8 cellular contexts compared by ENCODE assay signal in the genomic region with DNA sequence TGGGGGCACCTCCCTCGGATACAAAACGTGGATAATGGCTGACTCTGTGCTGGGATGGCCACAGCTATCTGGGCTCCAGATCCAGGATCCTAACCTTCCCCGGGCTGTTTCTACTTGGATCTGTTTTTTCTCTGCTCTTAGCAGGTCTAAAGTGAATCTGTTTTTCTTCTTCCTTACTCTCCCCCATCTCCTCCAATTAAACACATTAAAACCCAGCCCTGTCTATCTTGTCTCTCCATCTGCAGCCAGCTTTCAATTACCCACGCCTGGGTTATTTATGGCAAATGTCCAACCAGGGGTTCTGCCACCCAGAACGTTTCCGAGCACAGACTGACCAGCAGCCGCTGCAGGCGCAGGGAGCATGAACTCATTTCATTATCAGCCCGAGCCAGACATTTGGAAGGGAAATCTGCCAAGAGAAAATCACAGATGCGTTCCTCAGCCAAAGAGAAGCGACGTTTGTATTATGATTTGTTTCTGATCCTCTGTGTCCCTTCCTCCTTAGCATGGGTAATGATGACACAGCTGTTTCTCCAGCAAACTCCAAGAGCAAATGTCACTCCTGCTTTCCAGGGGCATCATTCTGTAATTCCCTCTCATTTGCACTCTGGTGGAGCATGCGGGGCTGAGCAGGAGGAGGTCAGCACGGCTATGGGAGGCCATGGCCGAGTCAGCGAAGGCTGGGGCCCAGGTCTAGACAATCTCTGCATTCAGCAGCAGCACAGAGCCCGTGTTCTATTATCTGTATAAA.
A peak's percentile ranks its signal among the peaks of the same experiment; 100 is the strongest.
DNase-seq lines count a peak whose midpoint lies in the region.

No MANE protein-coding gene starts in this region.

- DNase-seq in NCI-H1105 treated with DMSO at 0.1 percent for 48 hours (lab: John Stamatoyannopoulos, UW) (peak; percentile 92), astrocyte of the hippocampus (ENCODE audit: low read depth, low spot score) (peak; percentile 68), islet precursor cell (peak; percentile 93), superior temporal gyrus (ENCODE audit: extremely low spot score) (peak; percentile 85), activated gamma-delta T cell treated with Interleukin-2 at 50 U/mL for 16 hours (no peak), GM19240 (ENCODE audit: insufficient read length, low spot score) (no peak), NK-92 (lab: John Stamatoyannopoulos, UW; ENCODE audit: unreplicated experiment) (no peak), AG08396 (ENCODE audit: low spot score) (no peak)

Comparison
In these comparisons a context has a peak if more than half of its experiments do, and no peak if none do; other contexts are left out.
1. DNase-seq: peak in NCI-H1105 treated with DMSO at 0.1 percent for 48 hours (single experiment), astrocyte of the hippocampus (single experiment), islet precursor cell (single experiment) and superior temporal gyrus (single experiment); none in activated gamma-delta T cell treated with Interleukin-2 at 50 U/mL for 16 hours (single experiment), GM19240 (single experiment), NK-92 (single experiment) and AG08396 (single experiment).